In genomic region chr1:244881552-244882280, GRCh38 we compare ENCODE assay signal across 25 cellular contexts. TPM values are rescaled to one million over a fixed set of nuclear protein-coding genes. Genes with fewer than 3 reads are reported as not detected.
A peak's percentile ranks its signal among the peaks of the same experiment; 100 is the strongest.
DNase-seq lines count a peak whose midpoint lies in the region; ATAC-seq, FAIRE-seq and TF ChIP-seq lines count a peak whose summit lies in the region.
"Had no signal": no experiment of that assay in that cellular context is flagged by ENCODE, and none has a peak within 500 bp of the region (broad histone marks: within the 10 kb centered on the region; RNA-seq: fewer than 3 reads in every experiment).

No MANE protein-coding gene starts in this region.

- TF ChIP-seq POLR2A in K562 (conservative IDR thresholded peaks at IDR 0.05) = no peak

- no peak for FAIRE-seq in K562 (lab: Jason Lieb, UNC)
- FAIRE-seq: GM12878, RCC 7860 had no signal

- no peak for TF ChIP-seq RAD21 in K562 (CRISPR knock-in tag; conservative IDR thresholded peaks at IDR 0.05 in 1 of 2, IDR thresholded peaks at IDR 0.05 in 1 of 2)

- H3K9me1 ChIP-seq in K562 (ENCODE audit: control insufficient read depth, insufficient read depth, low read length) = no peaks in the 10 kb centered on the region

- BruUV-seq in K562 (replicated peaks; lab: Mats Ljungman, UMichigan) = no TSS peak

- no peak for DNase-seq in K562 (ENCODE audit: extremely low read depth in 1 of 4, low spot score in 3 of 4)
- peak; percentile 40 for DNase-seq in left kidney (ENCODE audit: low read depth, low spot score)
- no peak for DNase-seq in psoas muscle
- DNase-seq in left lung = no peak
- DNase-seq in T-helper 1 cell = no peak
- DNase-seq in activated CD4-positive, alpha-beta T cell treated with anti-CD3 and anti-CD28 coated beads for 1 hour = no peak
- DNase-seq in NCI-H2227 (lab: John Stamatoyannopoulos, UW; ENCODE audit: unreplicated experiment) = no peak
- DNase-seq: ACHN; CD4-positive, alpha-beta T cell; COR-L47; DMS 273 treated with DMSO at 0.1 percent for 48 hours; DMS79 treated with DMSO at 0.1 percent for 48 hours; MM.1S; NCI-H1092 treated with DMSO at 0.1 percent for 48 hours; NCI-H1436 treated with DMSO at 0.1 percent for 48 hours; NCI-H1930; NCI-H226; NCI-H510A treated with DMSO at 0.1 percent for 48 hours; NCI-H774 had no signal

- in situ Hi-C loops in K562 (cut with MboI) = no loop called here

- peak overlapping the region; percentile 8; the same call in 1 of the 2 replicates for H3K4me3 ChIP-seq in HUES6 (ENCODE audit: low read depth, low read length)
- no peak overlapping the region for H3K4me3 ChIP-seq in K562
- H3K4me3 ChIP-seq in psoas muscle = no peak overlapping the region
- H3K4me3 ChIP-seq in left lung = no peak overlapping the region
- H3K4me3 ChIP-seq: BLaER1, GM12878, SJSA1 had no signal

- H3K36me3 ChIP-seq in HUES6 (ENCODE audit: control insufficient read depth, insufficient read depth, low read length) = no peaks in the 10 kb centered on the region
- H3K36me3 ChIP-seq in K562 (ENCODE audit: control insufficient read depth, insufficient read depth, low read length) = no peaks in the 10 kb centered on the region
- no peaks in the 10 kb centered on the region for H3K36me3 ChIP-seq in psoas muscle (ENCODE audit: insufficient read depth in 1 of 2, low read depth in 1 of 2)
- H3K36me3 ChIP-seq in left lung = no peaks in the 10 kb centered on the region
- H3K36me3 ChIP-seq: BLaER1, SJSA1 had no signal

- ATAC-seq in K562 (peak; percentile 65), psoas muscle (no peak), left lung (no peak)
- ATAC-seq: GM12878, HCT116 had no signal

- H2AFZ ChIP-seq in K562 (ENCODE audit: low read depth, low read length) = no peak overlapping the region

- H3K9ac ChIP-seq in HUES6 (ENCODE audit: low read length) (no peak overlapping the region), K562 (ENCODE audit: insufficient read depth in 1 of 2, low read depth in 2 of 2, low read length in 2 of 2) (peak overlapping the region in 1 of 2 experiments; percentile 24; a peak in 1 of 4 replicates)
- H3K9ac ChIP-seq: BLaER1 had no signal

- H3K27ac ChIP-seq in HUES6 (ENCODE audit: low read depth, low read length) = no peak overlapping the region
- no peak overlapping the region for H3K27ac ChIP-seq in K562 (ENCODE audit: extremely low read depth, low read depth, low read length)
- H3K27ac ChIP-seq in psoas muscle = peak overlapping the region; percentile 30
- H3K27ac ChIP-seq in left lung = no peak overlapping the region
- H3K27ac ChIP-seq: BLaER1, SJSA1 had no signal

- CTCF ChIA-PET in K562 (lab: Yijun Ruan, JAX; ENCODE audit: low intra/inter-chr PET ratio) = no interaction called here

- POLR2A ChIA-PET in K562 (lab: Yijun Ruan, JAX) = interaction anchor here (1.2 to 2.2 kb wide), 3 partner anchors 13 to 44 kb away, joined by 3 to 9 read pairs (median 4); partner anchors contain the start of gene HNRNPU

- H3K4me1 ChIP-seq in HUES6 (ENCODE audit: control insufficient read depth, insufficient read depth, low read length) (peaks cover 14% of the 10 kb centered on the region), K562 (replicated peaks in 1 of 2; ENCODE audit: control insufficient read depth in 2 of 2, insufficient read depth in 2 of 2, low read length in 2 of 2) (no peaks in the 10 kb centered on the region; a peak in 1 of 5 replicates), psoas muscle (no peaks in the 10 kb centered on the region), left lung (no peaks in the 10 kb centered on the region)
- H3K4me1 ChIP-seq: SJSA1 had no signal

- TF ChIP-seq EP300 in K562 (IDR thresholded peaks at IDR 0.05; ENCODE audit: low read length) = no peak

- no peaks in the 10 kb centered on the region for H3K27me3 ChIP-seq in HUES6 (ENCODE audit: control insufficient read depth, insufficient read depth, low read length)
- H3K27me3 ChIP-seq in K562 (ENCODE audit: control insufficient read depth in 2 of 2, insufficient read depth in 2 of 2, low read length in 2 of 2) = no peaks in the 10 kb centered on the region
- H3K27me3 ChIP-seq in psoas muscle (ENCODE audit: insufficient read depth in 3 of 3, low read length in 2 of 3) = no peaks in the 10 kb centered on the region
- no peaks in the 10 kb centered on the region for H3K27me3 ChIP-seq in left lung
- H3K27me3 ChIP-seq: BLaER1, SJSA1 had no signal

- no peaks in the 10 kb centered on the region for H3K79me2 ChIP-seq in K562 (ENCODE audit: control insufficient read depth, insufficient read depth, low read length)

- H3K4me2 ChIP-seq in K562 (ENCODE audit: insufficient read depth, low read length) = no peak overlapping the region
- H3K4me2 ChIP-seq: BLaER1 had no signal

- H3K9me3 ChIP-seq in HUES6 (ENCODE audit: control insufficient read depth, insufficient read depth, low read depth, low read length) (no peaks in the 10 kb centered on the region), K562 (replicated peaks; ENCODE audit: control insufficient read depth, insufficient read depth, low read depth, low read length) (no peaks in the 10 kb centered on the region), psoas muscle (no peaks in the 10 kb centered on the region), left lung (no peaks in the 10 kb centered on the region)
- H3K9me3 ChIP-seq: BLaER1, SJSA1 had no signal

- no peak for TF ChIP-seq CTCF in K562 (IDR thresholded peaks at IDR 0.05 in 2 of 3, conservative IDR thresholded peaks at IDR 0.05 in 1 of 3; ENCODE audit: insufficient read depth in 2 of 3, low read depth in 1 of 3, low read length in 3 of 3)
- no peak for TF ChIP-seq CTCF in psoas muscle (IDR thresholded peaks at IDR 0.05)
- no peak for TF ChIP-seq CTCF in left lung (IDR thresholded peaks at IDR 0.05)

- no peaks in the 10 kb centered on the region for H4K20me1 ChIP-seq in K562 (replicated peaks; ENCODE audit: control insufficient read depth, insufficient read depth, low read length)
- H4K20me1 ChIP-seq: BLaER1 had no signal

- WGBS in K562 (ENCODE audit: insufficient coverage, low coverage, missing lambda C conversion rate) = 44% methylated on average over 11 of the region's 11 CpGs
- 73 to 84% (median 73%) methylated on average over 11 of the region's 11 CpGs for WGBS in psoas muscle, 3 donors

- intact Hi-C loops in K562 (cut with micrococcal nuclease) = no loop called here
- intact Hi-C loops in psoas muscle (cut with DNase I) = no loop called here
- intact Hi-C loops in left lung (cut with DNase I) = no loop called here

TF ChIP-seq in K562, 482 proteins besides CTCF, POLR2A, EP300 and RAD21:
- peak; percentile 69 for TF ChIP-seq CEBPB (tag; IDR thresholded peaks at IDR 0.05)
- no peak for TF ChIP-seq ZNF354B (CRISPR knock-in tag; IDR thresholded peaks at IDR 0.05)

RNA-seq across cellular contexts. Expression of gene HNRNPU, which starts 17.4 kb away (rescaled TPM):
- 223 and 1,039 TPM in 2 replicates for total RNA-seq in K562 (2011; cell fraction: chromatin; rRNA removed; ENCODE audit: low replicate concordance)
- total RNA-seq in K562 (2011; cell fraction: nucleolus; rRNA removed) = 91.7 and 116 TPM in 2 replicates
- total RNA-seq in K562 (2011; cell fraction: nucleoplasm; rRNA removed) = 330 and 565 TPM in 2 replicates
- total RNA-seq in K562 (2014; rRNA removed) = 668 and 711 TPM in 2 replicates
- total RNA-seq in K562 (2014; rRNA removed; fragmentation: Illumina TruSeq; extraction: Trizol) = 445 and 505 TPM in 2 replicates
- total RNA-seq in K562 (2015; rRNA removed; fragmentation: Illumina TruSeq; extraction: Trizol) = 643 and 670 TPM in 2 replicates
- total RNA-seq in K562 (2021) = 482 and 577 TPM in 2 replicates
- polyA plus RNA-seq in K562 (2011; rRNA removed) = 268 and 377 TPM in 2 replicates
- polyA plus RNA-seq in K562 (2011; cell fraction: cytosol; rRNA removed) = 76.3 and 102 TPM in 2 replicates
- 225 and 265 TPM in 2 replicates for polyA plus RNA-seq in K562 (2011; cell fraction: nucleus; rRNA removed)
- polyA plus RNA-seq in K562 (2012) = 288 and 679 TPM in 2 replicates
- polyA plus RNA-seq in K562 (2014; fragmentation: Illumina TruSeq; extraction: Trizol) = 629 and 777 TPM in 2 replicates
- polyA plus RNA-seq in K562 (2014; fragmentation: Nextera tagmentation; extraction: Ambion mirVana) = 100 to 1,000 TPM; 159 to 174 TPM
- polyA plus RNA-seq in K562 (2014; rRNA removed) = 519 and 621 TPM in 2 replicates
- 545 and 750 TPM in 2 replicates for polyA minus RNA-seq in K562 (2011; rRNA and poly(A)+ RNA removed)
- 202 and 313 TPM in 2 replicates for polyA minus RNA-seq in K562 (2011; cell fraction: cytosol; rRNA and poly(A)+ RNA removed)
- 148 and 261 TPM in 2 replicates for polyA minus RNA-seq in K562 (2011; cell fraction: nucleus; rRNA and poly(A)+ RNA removed)
- 100 to 1,000 TPM; 163 to 262 (median 202) TPM for total RNA-seq in psoas muscle
- polyA plus RNA-seq in psoas muscle = 100 to 1,000 TPM; 110 to 186 (median 139) TPM
- total RNA-seq in left lung = 100 to 1,000 TPM; 248 to 263 TPM

RNA-seq across cellular contexts. Expression of gene COX20, which starts 46.3 kb away (rescaled TPM):
- 12.0 and 57.2 TPM in 2 replicates for total RNA-seq in K562 (2011; cell fraction: chromatin; rRNA removed; ENCODE audit: low replicate concordance)
- total RNA-seq in K562 (2011; cell fraction: nucleolus; rRNA removed) = 9.8 and 15.1 TPM in 2 replicates
- 27.4 and 66.6 TPM in 2 replicates for total RNA-seq in K562 (2011; cell fraction: nucleoplasm; rRNA removed)
- total RNA-seq in K562 (2014; rRNA removed) (41.5 and 47.2 TPM in 2 replicates), K562 (2014; rRNA removed; fragmentation: Illumina TruSeq; extraction: Trizol) (72.8 and 92.9 TPM in 2 replicates), K562 (2015; rRNA removed; fragmentation: Illumina TruSeq; extraction: Trizol) (77.9 and 84.3 TPM in 2 replicates), K562 (2021) (51.6 and 60.0 TPM in 2 replicates), psoas muscle (10 to 100 TPM; 22.6 to 35.8 (median 33.4) TPM), left lung (10 to 100 TPM; 27.1 to 31.4 TPM)
- polyA plus RNA-seq in K562 (2011; rRNA removed) (30.6 and 55.6 TPM in 2 replicates), K562 (2014; fragmentation: Illumina TruSeq; extraction: Trizol) (99.5 and 106 TPM in 2 replicates), K562 (2014; fragmentation: Nextera tagmentation; extraction: Ambion mirVana) (100 to 1,000 TPM; 145 to 171 TPM), K562 (2014; rRNA removed) (122 and 192 TPM in 2 replicates), psoas muscle (10 to 100 TPM; 53.3 to 76.8 (median 53.5) TPM)
- 10.0 and 20.6 TPM in 2 replicates for polyA plus RNA-seq in K562 (2011; cell fraction: cytosol; rRNA removed)
- 19.3 and 20.9 TPM in 2 replicates for polyA plus RNA-seq in K562 (2011; cell fraction: nucleus; rRNA removed)
- polyA plus RNA-seq in K562 (2012) = 47.6 and 108 TPM in 2 replicates
- 27.2 and 34.7 TPM in 2 replicates for polyA minus RNA-seq in K562 (2011; rRNA and poly(A)+ RNA removed)
- polyA minus RNA-seq in K562 (2011; cell fraction: cytosol; rRNA and poly(A)+ RNA removed) = 6.5 and 6.7 TPM in 2 replicates
- polyA minus RNA-seq in K562 (2011; cell fraction: nucleus; rRNA and poly(A)+ RNA removed) = 30.8 and 45.2 TPM in 2 replicates
